23 cellular contexts compared by ENCODE assay signal in the genomic region with DNA sequence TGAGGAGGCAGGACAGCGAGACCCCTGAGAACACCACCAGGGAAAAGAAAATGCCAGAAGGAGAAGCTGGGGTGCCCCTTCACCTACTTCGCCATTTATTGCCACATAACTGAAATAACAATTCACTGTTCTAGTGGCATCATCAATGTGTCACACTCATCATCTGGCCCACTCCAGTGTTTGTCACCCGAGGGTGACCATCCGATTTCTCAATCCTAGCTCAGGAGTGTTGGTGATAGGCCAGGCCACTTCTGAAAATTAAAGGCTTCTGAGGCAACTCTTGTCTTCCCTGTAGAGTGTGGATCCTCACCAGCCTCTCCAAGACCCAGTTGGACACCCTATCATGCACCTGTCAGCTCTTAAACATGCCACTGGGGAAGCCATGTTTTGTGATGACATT.
A peak's percentile ranks its signal among the peaks of the same experiment; 100 is the strongest.
DNase-seq lines count a peak whose midpoint lies in the region; ATAC-seq, FAIRE-seq and TF ChIP-seq lines count a peak whose summit lies in the region.
"Had no signal": no experiment of that assay in that cellular context is flagged by ENCODE, and none has a peak within 500 bp of the region (broad histone marks: within the 10 kb centered on the region; RNA-seq: fewer than 3 reads in every experiment).

No MANE protein-coding gene starts in this region.

- POLR2A ChIA-PET in MCF 10A (lab: Yijun Ruan, JAX) = interaction anchor here (0.6 to 0.9 kb wide), 2 partner anchors 13 to 24 kb away, joined by 3 to 4 read pairs; no protein-coding TSS in a partner anchor
- POLR2A ChIA-PET in naive thymus-derived CD4-positive, alpha-beta T cell (lab: Charles Lee) = no interaction called here

- CTCF ChIA-PET in MCF 10A (lab: Yijun Ruan, JAX) = interaction anchor here (0.7 to 2.3 kb wide), 6 partner anchors 9 to 264 kb away, joined by 3 to 15 read pairs (median 4); no protein-coding TSS in a partner anchor
- CTCF ChIA-PET in naive thymus-derived CD4-positive, alpha-beta T cell (lab: Charles Lee) = interaction anchor here (0.6 kb wide), 1 partner anchor 13 kb away, joined by 3 read pairs; no protein-coding TSS in a partner anchor

- no peak for TF ChIP-seq CTCF in breast epithelium (IDR thresholded peaks at IDR 0.05)
- TF ChIP-seq CTCF in MCF 10A (IDR thresholded peaks at IDR 0.05; ENCODE audit: unreplicated experiment) = no peak
- TF ChIP-seq CTCF in astrocyte (IDR thresholded peaks at IDR 0.05; ENCODE audit: insufficient read depth, low read depth, low read length) = no peak
- TF ChIP-seq CTCF in right atrium auricular region (IDR thresholded peaks at IDR 0.05) = no peak

- no peaks in the 10 kb centered on the region for H3K36me3 ChIP-seq in breast epithelium
- H3K36me3 ChIP-seq in astrocyte (ENCODE audit: insufficient read depth, low read length) = no peaks in the 10 kb centered on the region
- no peaks in the 10 kb centered on the region for H3K36me3 ChIP-seq in naive thymus-derived CD4-positive, alpha-beta T cell (ENCODE audit: control insufficient read depth in 2 of 3, insufficient read depth in 3 of 3, low read length in 3 of 3)
- no peaks in the 10 kb centered on the region for H3K36me3 ChIP-seq in right atrium auricular region
- H3K36me3 ChIP-seq: thyroid gland had no signal

- intact Hi-C loops in breast epithelium (cut with DNase I; ENCODE audit: low total_unique reads) = loop anchor here (5.0 kb wide), 1 partner anchor 669 kb away; no protein-coding TSS in a partner anchor
- intact Hi-C loops in MCF 10A (cut with micrococcal nuclease) = no loop called here
- intact Hi-C loops in naive thymus-derived CD4-positive, alpha-beta T cell (cut with micrococcal nuclease) = no loop called here

- no peaks in the 10 kb centered on the region for H3K36me3 Mint-ChIP-seq in MCF 10A (ENCODE audit: insufficient read depth, unreplicated experiment)
- H3K36me3 Mint-ChIP-seq in astrocyte (ENCODE audit: low read depth, unreplicated experiment) = peaks cover 1% of the 10 kb centered on the region
- H3K36me3 Mint-ChIP-seq in naive thymus-derived CD4-positive, alpha-beta T cell = no peaks in the 10 kb centered on the region
- H3K36me3 Mint-ChIP-seq in immature natural killer cell = no peaks in the 10 kb centered on the region
- H3K36me3 Mint-ChIP-seq: CD8-positive, alpha-beta memory T cell; stimulated activated effector memory CD8-positive, alpha-beta T cell treated with anti-CD3 and anti-CD28 coated beads, Interleukin-12 subunit alpha, Interleukin-12 subunit beta, amount 100 ng/mL, for 72 hours had no signal

- DNase-seq in breast epithelium (ENCODE audit: low spot score in 2 of 2) (no peak), MCF 10A (ENCODE audit: unreplicated experiment) (no peak), astrocyte (ENCODE audit: low read depth) (no peak), immature natural killer cell (no peak), right atrium auricular region (ENCODE audit: low spot score) (no peak), NCI-H2227 (lab: John Stamatoyannopoulos, UW; ENCODE audit: unreplicated experiment) (no peak), NCI-H2107 treated with DMSO at 0.1 percent for 48 hours (lab: John Stamatoyannopoulos, UW; ENCODE audit: unreplicated experiment) (no peak)
- DNase-seq in naive thymus-derived CD4-positive, alpha-beta T cell = no peak
- DNase-seq: activated CD4-positive, alpha-beta T cell treated with anti-CD3 and anti-CD28 coated beads for 1 hour; activated effector memory CD4-positive, alpha-beta T cell treated with anti-CD3 and anti-CD28 coated beads, Interleukin-2, amount 50 U/mL, for 16 hours; amygdala; CD8-positive, alpha-beta memory T cell; foreskin melanocyte; NCI-H1436 treated with DMSO at 0.1 percent for 48 hours; NK-92 treated with Interleukin-12 subunit alpha and Interleukin-12 subunit beta, amount 100 ng/mL, for 24 hours; SHP77 treated with DMSO at 0.1 percent for 48 hours; T-helper 17 cell; thyroid gland had no signal

- H3K27ac ChIP-seq in breast epithelium (peak overlapping the region; percentile 66 to 84), astrocyte (ENCODE audit: low read depth, low read length) (peak overlapping the region; percentile 91), right atrium auricular region (no peak overlapping the region)
- no peak overlapping the region for H3K27ac ChIP-seq in naive thymus-derived CD4-positive, alpha-beta T cell (ENCODE audit: low read depth, low read length)
- H3K27ac ChIP-seq: HL-60, thyroid gland had no signal

- peak; percentile 46 for ATAC-seq in naive thymus-derived CD4-positive, alpha-beta T cell
- ATAC-seq: stimulated activated effector memory CD8-positive, alpha-beta T cell treated with anti-CD3 and anti-CD28 coated beads, Interleukin-12 subunit alpha, Interleukin-12 subunit beta, amount 100 ng/mL, for 72 hours; T-helper 17 cell had no signal

- H4K20me1 ChIP-seq in astrocyte (ENCODE audit: insufficient read depth, low read length) = no peaks in the 10 kb centered on the region

- no peaks in the 10 kb centered on the region for H3K79me2 ChIP-seq in astrocyte (ENCODE audit: insufficient read depth, low read length)
- H3K79me2 ChIP-seq: parathyroid adenoma had no signal

- no peaks in the 10 kb centered on the region for H3K9me3 ChIP-seq in breast epithelium
- no peaks in the 10 kb centered on the region for H3K9me3 ChIP-seq in astrocyte (ENCODE audit: insufficient read depth, low read depth, low read length)
- no peaks in the 10 kb centered on the region for H3K9me3 ChIP-seq in naive thymus-derived CD4-positive, alpha-beta T cell (ENCODE audit: control insufficient read depth in 2 of 3, low read length in 3 of 3)
- H3K9me3 ChIP-seq in right atrium auricular region = no peaks in the 10 kb centered on the region
- H3K9me3 ChIP-seq: thyroid gland had no signal

- no peak overlapping the region for H2AFZ ChIP-seq in astrocyte (ENCODE audit: low read depth, low read length)

- TF ChIP-seq POLR2A in breast epithelium (IDR thresholded peaks at IDR 0.05) = no peak

- no peak overlapping the region for H3K4me3 Mint-ChIP-seq in MCF 10A (ENCODE audit: unreplicated experiment)
- no peak overlapping the region for H3K4me3 Mint-ChIP-seq in astrocyte (ENCODE audit: unreplicated experiment)
- H3K4me3 Mint-ChIP-seq in naive thymus-derived CD4-positive, alpha-beta T cell = no peak overlapping the region
- no peak overlapping the region for H3K4me3 Mint-ChIP-seq in immature natural killer cell
- H3K4me3 Mint-ChIP-seq: CD8-positive, alpha-beta memory T cell; stimulated activated effector memory CD8-positive, alpha-beta T cell treated with anti-CD3 and anti-CD28 coated beads, Interleukin-12 subunit alpha, Interleukin-12 subunit beta, amount 100 ng/mL, for 72 hours; T-helper 17 cell had no signal

- H3K4me3 ChIP-seq in breast epithelium = no peak overlapping the region
- H3K4me3 ChIP-seq in astrocyte (ENCODE audit: insufficient read depth, low read depth, low read length) = no peak overlapping the region
- no peak overlapping the region for H3K4me3 ChIP-seq in naive thymus-derived CD4-positive, alpha-beta T cell (ENCODE audit: low read length)
- H3K4me3 ChIP-seq in right atrium auricular region = no peak overlapping the region
- H3K4me3 ChIP-seq: thyroid gland had no signal

- no peaks in the 10 kb centered on the region for H3K9me3 Mint-ChIP-seq in MCF 10A (ENCODE audit: unreplicated experiment)
- no peaks in the 10 kb centered on the region for H3K9me3 Mint-ChIP-seq in astrocyte (ENCODE audit: unreplicated experiment)
- H3K9me3 Mint-ChIP-seq in naive thymus-derived CD4-positive, alpha-beta T cell = peaks cover 0 to 3% (median 0%) of the 10 kb centered on the region in 11 donors
- H3K9me3 Mint-ChIP-seq in immature natural killer cell = no peaks in the 10 kb centered on the region
- H3K9me3 Mint-ChIP-seq: CD8-positive, alpha-beta memory T cell; stimulated activated effector memory CD8-positive, alpha-beta T cell treated with anti-CD3 and anti-CD28 coated beads, Interleukin-12 subunit alpha, Interleukin-12 subunit beta, amount 100 ng/mL, for 72 hours had no signal

- peak overlapping the region; percentile 76 for H3K4me2 ChIP-seq in astrocyte (ENCODE audit: low read length)

- no TSS peak for BruUV-seq in MCF 10A (replicated peaks; lab: Mats Ljungman, UMichigan)

- no peaks in the 10 kb centered on the region for H3K27me3 Mint-ChIP-seq in MCF 10A (ENCODE audit: insufficient read depth, unreplicated experiment)
- H3K27me3 Mint-ChIP-seq in astrocyte (ENCODE audit: low read depth, unreplicated experiment) = peaks cover 6% of the 10 kb centered on the region
- H3K27me3 Mint-ChIP-seq in naive thymus-derived CD4-positive, alpha-beta T cell = peaks cover 4 to 14% (median 6%) of the 10 kb centered on the region in 5 donors
- H3K27me3 Mint-ChIP-seq in immature natural killer cell (ENCODE audit: low read depth in 3 of 3) = peaks cover 0 to 2% (median 1%) of the 10 kb centered on the region in 3 donors

- H3K4me1 Mint-ChIP-seq in MCF 10A (ENCODE audit: insufficient read depth, unreplicated experiment) = no peaks in the 10 kb centered on the region
- peaks cover 29% of the 10 kb centered on the region for H3K4me1 Mint-ChIP-seq in astrocyte (ENCODE audit: low read depth, unreplicated experiment)
- no peaks in the 10 kb centered on the region for H3K4me1 Mint-ChIP-seq in naive thymus-derived CD4-positive, alpha-beta T cell
- no peaks in the 10 kb centered on the region for H3K4me1 Mint-ChIP-seq in immature natural killer cell
- H3K4me1 Mint-ChIP-seq: CD8-positive, alpha-beta memory T cell; stimulated activated effector memory CD8-positive, alpha-beta T cell treated with anti-CD3 and anti-CD28 coated beads, Interleukin-12 subunit alpha, Interleukin-12 subunit beta, amount 100 ng/mL, for 72 hours; T-helper 17 cell had no signal

- H3K4me1 ChIP-seq in breast epithelium = no peaks in the 10 kb centered on the region
- peaks cover 19% of the 10 kb centered on the region for H3K4me1 ChIP-seq in astrocyte (ENCODE audit: insufficient read depth, low read length)
- no peaks in the 10 kb centered on the region for H3K4me1 ChIP-seq in naive thymus-derived CD4-positive, alpha-beta T cell (ENCODE audit: control insufficient read depth in 2 of 2, insufficient read depth in 2 of 2, low read length in 2 of 2)
- no peaks in the 10 kb centered on the region for H3K4me1 ChIP-seq in right atrium auricular region
- H3K4me1 ChIP-seq: thyroid gland had no signal

- H3K27ac Mint-ChIP-seq in MCF 10A (ENCODE audit: low read depth, unreplicated experiment) (no peak overlapping the region), astrocyte (ENCODE audit: unreplicated experiment) (peak overlapping the region; percentile 94), immature natural killer cell (no peak overlapping the region)
- no peak overlapping the region for H3K27ac Mint-ChIP-seq in naive thymus-derived CD4-positive, alpha-beta T cell
- H3K27ac Mint-ChIP-seq: stimulated activated effector memory CD8-positive, alpha-beta T cell treated with anti-CD3 and anti-CD28 coated beads, Interleukin-12 subunit alpha, Interleukin-12 subunit beta, amount 100 ng/mL, for 72 hours had no signal

- H3K27me3 ChIP-seq in breast epithelium = no peaks in the 10 kb centered on the region
- H3K27me3 ChIP-seq in astrocyte (ENCODE audit: insufficient read depth, low read length) = no peaks in the 10 kb centered on the region
- no peaks in the 10 kb centered on the region for H3K27me3 ChIP-seq in naive thymus-derived CD4-positive, alpha-beta T cell (ENCODE audit: control insufficient read depth in 2 of 2, insufficient read depth in 2 of 2, low read length in 2 of 2)
- H3K27me3 ChIP-seq in right atrium auricular region = no peaks in the 10 kb centered on the region

- FAIRE-seq in astrocyte (lab: Jason Lieb, UNC) = no peak
- FAIRE-seq: A204.1, H1 had no signal

- peak overlapping the region; percentile 78 for H3K9ac ChIP-seq in astrocyte (ENCODE audit: low read length)
- H3K9ac ChIP-seq: parathyroid adenoma had no signal

Comparison
In these comparisons a context has a peak if more than half of its experiments do, and no peak if none do; other contexts are left out.
1. H3K27ac ChIP-seq: peak in breast epithelium (2 of 2) and astrocyte (single experiment); none in naive thymus-derived CD4-positive, alpha-beta T cell (single experiment) and right atrium auricular region (0 of 2).